Comparison of ENCODE assay signal across 22 cellular contexts in the genomic region with DNA sequence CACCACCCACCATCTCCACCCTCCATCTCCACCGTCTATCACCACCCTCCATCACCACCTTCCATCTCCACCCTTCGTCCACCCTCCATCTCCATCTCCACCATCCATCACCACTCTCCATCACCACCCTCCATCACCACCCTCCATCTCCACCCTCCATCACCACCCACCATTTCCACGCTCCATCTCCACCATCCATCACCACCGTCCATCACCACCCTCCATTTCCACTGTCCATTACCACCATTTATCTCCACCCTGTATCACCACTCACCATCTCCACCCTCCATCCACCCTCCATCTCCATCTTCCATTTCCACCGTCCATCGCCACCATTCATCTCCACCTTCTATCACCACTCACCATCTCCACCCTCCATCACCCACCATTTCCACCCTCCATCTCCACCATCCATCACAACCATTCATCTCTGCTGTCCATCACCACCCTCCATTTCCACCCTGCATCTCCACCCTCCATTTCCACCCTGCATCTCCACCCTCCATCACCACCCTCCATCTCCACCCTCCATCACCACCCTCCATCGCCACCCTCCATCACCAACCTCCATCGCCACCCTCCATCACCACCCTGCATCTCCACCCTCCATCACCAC. TPM values are rescaled to one million over a fixed set of nuclear protein-coding genes. Genes with fewer than 3 reads are reported as not detected.
A peak's percentile ranks its signal among the peaks of the same experiment; 100 is the strongest.
DNase-seq lines count a peak whose midpoint lies in the region; ATAC-seq, FAIRE-seq and TF ChIP-seq lines count a peak whose summit lies in the region.
"Had no signal": no experiment of that assay in that cellular context is flagged by ENCODE, and none has a peak within 500 bp of the region (broad histone marks: within the 10 kb centered on the region; RNA-seq: fewer than 3 reads in every experiment).

No MANE protein-coding gene starts in this region.

- no peak overlapping the region for H2BK20ac ChIP-seq in H1 (ENCODE audit: low read length)

- no peaks in the 10 kb centered on the region for H3K9me3 Mint-ChIP-seq in Calu3 (ENCODE audit: low read depth, unreplicated experiment)
- H3K9me3 Mint-ChIP-seq: CD4-positive, CD25-positive, alpha-beta regulatory T cell; CD8-positive, alpha-beta memory T cell; GM23338 had no signal

- BruUV-seq in Calu3 (replicated peaks; lab: Mats Ljungman, UMichigan) = no TSS peak

- H4K8ac ChIP-seq in H1 (ENCODE audit: extremely low read depth, insufficient read depth, low read length) = no peak overlapping the region; the same call in 1 of the 2 replicates

- no peak for TF ChIP-seq POLR2A in H1 (IDR thresholded peaks at IDR 0.05; ENCODE audit: control extremely low read depth in 1 of 2, low read depth in 2 of 2, low read length in 2 of 2)

- H3K23ac ChIP-seq in H1 (ENCODE audit: insufficient read length) = no peak overlapping the region

- H3K4me2 ChIP-seq in H1 (ENCODE audit: insufficient read depth in 1 of 2, low read depth in 2 of 2, low read length in 2 of 2) = no peak overlapping the region
- H3K4me2 ChIP-seq: GM23338 had no signal

- H3K56ac ChIP-seq in H1 (replicated peaks; ENCODE audit: insufficient read length, low read depth, low read length) = no peak overlapping the region

- CTCF ChIA-PET in H1 (lab: Charles Lee; ENCODE audit: partially characterized antibody) (no interaction called here), Calu3 (lab: Charles Lee) (no interaction called here)

- H2AFZ ChIP-seq in H1 (ENCODE audit: low read length) = no peak overlapping the region
- H2AFZ ChIP-seq: GM23338 had no signal

- no peak overlapping the region for H3K27ac Mint-ChIP-seq in Calu3 (ENCODE audit: unreplicated experiment)
- H3K27ac Mint-ChIP-seq: CD4-positive, CD25-positive, alpha-beta regulatory T cell; CD8-positive, alpha-beta memory T cell; GM23338 had no signal

- H2AK5ac ChIP-seq in H1 (ENCODE audit: low read depth, low read length) = 0 out of 2 replicates have a peak overlapping the region, but pooled peaks have one; percentile 13

- H3K4me1 Mint-ChIP-seq in Calu3 (ENCODE audit: low read depth, unreplicated experiment) = no peaks in the 10 kb centered on the region
- H3K4me1 Mint-ChIP-seq: CD4-positive, CD25-positive, alpha-beta regulatory T cell had no signal

- no peak for DNase-seq in HTR-8/SVneo (ENCODE audit: insufficient read length, low spot score)
- no peak for DNase-seq in H1 (ENCODE audit: low read depth in 1 of 2, low spot score in 2 of 2)
- peak; percentile 62 for DNase-seq in posterior vena cava (ENCODE audit: low spot score)
- no peak for DNase-seq in urothelium cell line (ENCODE audit: low spot score)
- no peak for DNase-seq in Calu3
- no peak for DNase-seq in aorta
- DNase-seq: ACHN; BE2C; C1 segment of cervical spinal cord; CD4-positive, CD25-positive, alpha-beta regulatory T cell; CD8-positive, alpha-beta memory T cell; COR-L47; H7; IMR-90 had no signal

- peaks cover 0 to 38% of the 10 kb centered on the region in 2 experiments; a peak in 3 of 4 replicates for H3K79me2 ChIP-seq in H1 (ENCODE audit: control insufficient read depth in 1 of 2, insufficient read depth in 2 of 2, low read length in 2 of 2)

- no peak for ATAC-seq in aorta (ENCODE audit: low FRiP score)
- ATAC-seq in HG02623 (IDR thresholded peaks at IDR 0.05; ENCODE audit: unreplicated experiment) = no peak
- ATAC-seq: GM23338, HCT116, K562 had no signal

- no peak overlapping the region for H3K14ac ChIP-seq in H1 (ENCODE audit: insufficient read length)

- H3K4me3 Mint-ChIP-seq in Calu3 (ENCODE audit: low read depth, unreplicated experiment) = no peak overlapping the region
- H3K4me3 Mint-ChIP-seq: CD4-positive, CD25-positive, alpha-beta regulatory T cell; CD8-positive, alpha-beta memory T cell; GM23338 had no signal

- H3K79me1 ChIP-seq in H1 (ENCODE audit: low read depth, low read length) = peaks cover 24% of the 10 kb centered on the region

- H3K36me3 ChIP-seq in H1 (ENCODE audit: control insufficient read depth in 2 of 4, insufficient read depth in 4 of 4, low read length in 3 of 4) = peaks cover 0 to 9% (median under 1%) of the 10 kb centered on the region in 4 experiments; a peak in 2 of 8 replicates
- no peaks in the 10 kb centered on the region for H3K36me3 ChIP-seq in aorta (ENCODE audit: control insufficient read depth in 1 of 2, insufficient read depth in 2 of 2, low read length in 1 of 2)
- H3K36me3 ChIP-seq: BE2C had no signal

- H4K20me1 ChIP-seq in H1 (replicated peaks in 1 of 2; ENCODE audit: control insufficient read depth in 1 of 2, insufficient read depth in 2 of 2, low read length in 2 of 2) = peaks cover 6 to 21% of the 10 kb centered on the region in 2 experiments

- TF ChIP-seq RAD21 in H1 (IDR thresholded peaks at IDR 0.05 in 1 of 2, conservative IDR thresholded peaks at IDR 0.05 in 1 of 2; ENCODE audit: low read depth in 2 of 2, low read length in 2 of 2) = no peak

- peaks cover 36% of the 10 kb centered on the region; the same call in 1 of the 2 replicates for H3K23me2 ChIP-seq in H1 (ENCODE audit: low read depth, low read length)

- no peak overlapping the region for H3K4ac ChIP-seq in H1 (replicated peaks; ENCODE audit: insufficient read length, low read depth, low read length)

- no peak overlapping the region for H2BK120ac ChIP-seq in H1 (replicated peaks; ENCODE audit: low read depth, low read length)

- H3K18ac ChIP-seq in H1 (ENCODE audit: extremely low read depth, low read length) = no peak overlapping the region

- no peak overlapping the region for H2BK15ac ChIP-seq in H1 (ENCODE audit: low read length)

- H3K4me1 ChIP-seq in H1 (replicated peaks in 1 of 4; ENCODE audit: control insufficient read depth in 3 of 4, insufficient read depth in 4 of 4, low read length in 3 of 4) = peaks cover 0 to 13% (median 4%) of the 10 kb centered on the region in 4 experiments; a peak in 5 of 7 replicates
- H3K4me1 ChIP-seq in aorta (ENCODE audit: control insufficient read depth in 1 of 2, insufficient read depth in 2 of 2, low read length in 2 of 2) = no peaks in the 10 kb centered on the region
- H3K4me1 ChIP-seq: BE2C had no signal

- H2BK5ac ChIP-seq in H1 (ENCODE audit: low read depth, low read length) = no peak overlapping the region

- POLR2A ChIA-PET in H1 (lab: Charles Lee; ENCODE audit: partially characterized antibody) = no interaction called here

- H3K9ac ChIP-seq in H1 (replicated peaks in 1 of 4; ENCODE audit: extremely low read depth in 1 of 4, low read depth in 3 of 4, low read length in 3 of 4) = no peak overlapping the region

- H3K4me3 ChIP-seq in H1 (ENCODE audit: extremely low read depth in 1 of 4, insufficient read depth in 2 of 4, low read depth in 3 of 4, low read length in 4 of 4) (no peak overlapping the region), aorta (ENCODE audit: low read length in 2 of 2) (no peak overlapping the region)
- H3K4me3 ChIP-seq: GM23338, K562 had no signal

- peaks cover 0 to 12% of the 10 kb centered on the region in 2 experiments; a peak in 1 of 4 replicates for H3K9me3 ChIP-seq in H1 (ENCODE audit: insufficient read depth in 2 of 2, low read depth in 1 of 2, low read length in 1 of 2)
- H3K9me3 ChIP-seq in aorta (ENCODE audit: control insufficient read depth, low read length) = no peaks in the 10 kb centered on the region
- H3K9me3 ChIP-seq: BE2C had no signal

- intact Hi-C loops in posterior vena cava (cut with DNase I) = no loop called here
- intact Hi-C loops in Calu3 (cut with micrococcal nuclease; ENCODE audit: unreplicated experiment) = no loop called here
- intact Hi-C loops in aorta (cut with DNase I) = no loop called here

- WGBS in H1 (ENCODE audit: extremely low coverage in 1 of 2, insufficient coverage in 1 of 2, insufficient read length in 1 of 2, insufficient replicate concordance in 2 of 2, low coverage in 1 of 2, low lambda C conversion rate in 2 of 2, missing lambda C conversion rate in 1 of 2), 2 experiments = 84 to 100% methylated on average over 7 to 8 of the region's 8 CpGs
- WGBS in aorta, 2 donors = 79 to 80% methylated on average over 8 of the region's 8 CpGs

- peaks cover 4% of the 10 kb centered on the region for H3K27me3 Mint-ChIP-seq in Calu3 (ENCODE audit: unreplicated experiment)

- no peak overlapping the region for H2BK12ac ChIP-seq in H1 (ENCODE audit: low read depth, low read length)

- peaks cover 17% of the 10 kb centered on the region for H3K36me3 Mint-ChIP-seq in Calu3 (ENCODE audit: insufficient read depth, unreplicated experiment)
- H3K36me3 Mint-ChIP-seq: CD4-positive, CD25-positive, alpha-beta regulatory T cell; CD8-positive, alpha-beta memory T cell had no signal

- FAIRE-seq in HTR-8/SVneo (lab: Jason Lieb, UNC) (peak; percentile 90), H1 (lab: Jason Lieb, UNC) (no peak), urothelium cell line (lab: Jason Lieb, UNC) (peak; percentile 62)
- FAIRE-seq: A204.1, D721Med, G401.6, GM12891, K562 had no signal

- H4K91ac ChIP-seq in H1 (replicated peaks; ENCODE audit: insufficient read length, low read length) = no peak overlapping the region

- H3K27me3 ChIP-seq in H1 (replicated peaks in 1 of 4; ENCODE audit: control insufficient read depth in 3 of 4, extremely low read depth in 1 of 4, insufficient read depth in 3 of 4, low read length in 3 of 4) (no peaks in the 10 kb centered on the region; a peak in 1 of 7 replicates), aorta (ENCODE audit: control insufficient read depth in 1 of 2, insufficient read depth in 2 of 2, low read length in 1 of 2) (no peaks in the 10 kb centered on the region)

- TF ChIP-seq CTCF in H1 (IDR thresholded peaks at IDR 0.05; ENCODE audit: control extremely low read depth in 1 of 3, insufficient read depth in 1 of 3, low read depth in 1 of 3, low read length in 3 of 3) = no peak
- TF ChIP-seq CTCF in Calu3 (IDR thresholded peaks at IDR 0.05; ENCODE audit: unreplicated experiment) = no peak

- H4K5ac ChIP-seq in H1 (ENCODE audit: insufficient read length, low read depth, low read length) = no peak overlapping the region

- no peak overlapping the region for H3K27ac ChIP-seq in H1 (ENCODE audit: low read depth, low read length)
- no peak overlapping the region for H3K27ac ChIP-seq in aorta (ENCODE audit: low read depth in 1 of 2, low read length in 2 of 2)

- TF ChIP-seq EP300 in H1 (IDR thresholded peaks at IDR 0.05; ENCODE audit: borderline replicate concordance in 1 of 2, low read depth in 2 of 2, low read length in 2 of 2) = no peak

RNA-seq across cellular contexts. Expression of a gene that starts 6.1 kb away (rescaled TPM):
- 32.3 and 33.8 TPM in 2 replicates for total RNA-seq in H1 (2021; fragmentation: NEBNext Ultra II Directional; extraction: Animal tissue kit (Norgen Biotek cat#: 25700))
- polyA plus RNA-seq in H1 (2011; rRNA removed) = 9.1 and 15.2 TPM in 2 replicates
- 9.4 TPM for polyA plus RNA-seq in H1 (2011; cell fraction: cytosol; rRNA removed)
- polyA plus RNA-seq in H1 (2011; cell fraction: nucleus; rRNA removed) = 34.9 TPM
- polyA plus RNA-seq in H1 (2012, experiment 1 of 2) = 14.3 to 23.9 TPM (median 20.7 TPM) in 4 replicates
- 13.0 TPM for polyA plus RNA-seq in H1 (2012, experiment 2 of 2)
- 17.1 TPM for polyA plus RNA-seq in H1 (2013, experiment 1 of 2)
- polyA plus RNA-seq in H1 (2013, experiment 2 of 2) = 16.2 TPM
- 4.7 and 5.7 TPM in 2 replicates for polyA minus RNA-seq in H1 (2011; rRNA and poly(A)+ RNA removed)
- 11.5 TPM for polyA minus RNA-seq in H1 (2011; cell fraction: cytosol; rRNA and poly(A)+ RNA removed)
- 11.6 TPM for polyA minus RNA-seq in H1 (2011; cell fraction: nucleus; rRNA and poly(A)+ RNA removed)
- 10 to 100 TPM; 26.8 to 47.0 TPM for total RNA-seq in posterior vena cava
- total RNA-seq in Calu3 (2022) = 60.2 and 67.6 TPM in 2 replicates
- total RNA-seq in aorta = 10 to 100 TPM; 30.0 to 36.2 TPM
- 10 to 100 TPM in 1 of 2 donors, 1 to 10 TPM in 1; 6.4 to 16.2 TPM for polyA plus RNA-seq in aorta
- polyA plus RNA-seq: CD8-positive, alpha-beta memory T cell had no signal

RNA-seq across cellular contexts. Expression of a gene that starts 58.0 kb away (rescaled TPM):
- total RNA-seq in H1 (2021; fragmentation: NEBNext Ultra II Directional; extraction: Animal tissue kit (Norgen Biotek cat#: 25700)) = 2.8 and 2.9 TPM in 2 replicates
- 3.1 and 3.7 TPM in 2 replicates for polyA plus RNA-seq in H1 (2011; rRNA removed)
- 2.5 TPM for polyA plus RNA-seq in H1 (2011; cell fraction: cytosol; rRNA removed)
- polyA plus RNA-seq in H1 (2011; cell fraction: nucleus; rRNA removed) = 4.0 TPM
- polyA plus RNA-seq in H1 (2012, experiment 1 of 2) = 1.5 to 3.3 TPM (median 2.9 TPM) in 4 replicates
- polyA plus RNA-seq in H1 (2012, experiment 2 of 2) = 2.3 TPM
- 1.2 TPM for polyA plus RNA-seq in H1 (2013, experiment 1 of 2)
- polyA plus RNA-seq in H1 (2013, experiment 2 of 2) = 1.2 TPM
- 3.4 and 4.0 TPM in 2 replicates for polyA minus RNA-seq in H1 (2011; rRNA and poly(A)+ RNA removed)
- 2.7 TPM for polyA minus RNA-seq in H1 (2011; cell fraction: cytosol; rRNA and poly(A)+ RNA removed)
- 7.3 TPM for polyA minus RNA-seq in H1 (2011; cell fraction: nucleus; rRNA and poly(A)+ RNA removed)
- 1 to 10 TPM; 3.3 to 3.8 TPM for total RNA-seq in posterior vena cava
- total RNA-seq in Calu3 (2022) = 11.8 and 13.9 TPM in 2 replicates
- total RNA-seq in aorta = 1 to 10 TPM; 4.4 to 4.7 TPM
- polyA plus RNA-seq in aorta = 1 to 10 TPM; 1.6 to 1.9 TPM
